9 cellular contexts compared by ENCODE assay signal in the genomic region with DNA sequence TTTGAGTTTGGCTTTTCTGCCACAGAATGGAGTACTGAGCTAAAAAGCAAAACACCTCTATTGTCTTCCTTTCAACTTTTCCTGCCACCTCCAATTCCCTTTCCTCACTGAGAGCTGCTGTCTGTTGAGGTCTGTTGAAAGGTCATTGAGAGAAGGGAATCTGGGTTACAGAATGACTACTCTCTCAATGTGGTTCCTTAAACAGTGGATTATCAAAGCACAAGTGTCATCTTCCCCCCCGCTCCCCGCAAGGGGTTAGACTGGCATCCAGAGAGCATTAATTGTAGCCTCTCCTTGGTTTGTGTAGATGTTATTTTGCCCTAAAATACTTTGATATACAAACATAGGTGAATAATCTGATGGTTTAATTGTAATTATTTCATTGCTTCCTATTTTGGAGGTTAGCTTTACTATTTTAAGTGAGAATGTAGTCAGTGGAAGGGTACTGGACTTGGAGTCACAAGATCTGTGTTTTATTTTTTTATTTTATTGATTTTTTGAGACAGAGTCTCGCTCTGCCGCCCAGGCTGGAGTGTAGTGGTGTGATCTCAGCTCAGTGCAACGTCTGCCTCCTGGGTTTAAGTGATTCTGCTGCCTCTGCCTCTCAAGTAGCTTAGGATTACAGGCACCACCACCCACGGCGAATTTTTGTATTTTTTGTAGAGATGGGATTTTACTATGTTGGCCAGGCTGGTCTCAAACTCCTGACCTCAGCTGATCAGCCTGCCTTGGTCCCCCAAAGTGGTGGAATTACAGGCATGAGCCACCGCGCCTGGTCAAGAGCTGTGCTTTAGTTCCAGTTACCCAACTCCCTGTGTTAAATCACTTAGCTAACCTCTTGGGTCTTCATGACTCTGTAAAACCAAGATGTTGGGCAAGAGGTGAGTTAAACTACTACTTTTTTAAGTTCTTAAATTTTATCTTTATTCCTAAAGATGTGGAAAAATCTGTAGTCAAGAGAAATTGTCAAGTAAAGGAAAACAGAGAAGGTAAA. TPM values are rescaled to one million over a fixed set of nuclear protein-coding genes. Genes with fewer than 3 reads are reported as not detected.
DNase-seq lines count a peak whose midpoint lies in the region; ATAC-seq and TF ChIP-seq lines count a peak whose summit lies in the region.
"Had no signal": no experiment of that assay in that cellular context is flagged by ENCODE, and none has a peak within 500 bp of the region (broad histone marks: within the 10 kb centered on the region; RNA-seq: fewer than 3 reads in every experiment).

No MANE protein-coding gene starts in this region.

- H3K36me3 Mint-ChIP-seq in activated T-cell treated with anti-CD3 and anti-CD28 coated beads, Interleukin-2, amount 50 U/mL, for 72 hours (ENCODE audit: insufficient read depth in 2 of 2): peaks cover 0 to 7% of the 10 kb centered on the region in 2 donors
- peaks cover 4% of the 10 kb centered on the region for H3K36me3 Mint-ChIP-seq in T-cell

- peak overlapping the region; percentile 0 to 60 for H3K4me3 Mint-ChIP-seq in activated T-cell treated with anti-CD3 and anti-CD28 coated beads, Interleukin-2, amount 50 U/mL, for 72 hours
- H3K4me3 Mint-ChIP-seq in T-cell: peak overlapping the region; percentile 25 to 95 (median 29)

- ATAC-seq in activated T-cell treated with anti-CD3 and anti-CD28 coated beads, Interleukin-2, amount 50 U/mL, for 72 hours (replicated peaks in 1 of 2): no peak
- ATAC-seq in T-cell (replicated peaks in 1 of 4) (peak in 1 of 4 experiments; percentile 26), GM19452 (IDR thresholded peaks at IDR 0.05; ENCODE audit: unreplicated experiment) (no peak)

- no peak for TF ChIP-seq EP300 in stomach (IDR thresholded peaks at IDR 0.05)

- H3K27ac ChIP-seq in iPS-18a (ENCODE audit: low read length) (no peak overlapping the region), smooth muscle cell (ENCODE audit: low read depth) (peak overlapping the region; percentile 20), stomach (no peak overlapping the region)

- H3K4me1 Mint-ChIP-seq in activated T-cell treated with anti-CD3 and anti-CD28 coated beads, Interleukin-2, amount 50 U/mL, for 72 hours (ENCODE audit: low read depth): peaks cover 82% of the 10 kb centered on the region
- H3K4me1 Mint-ChIP-seq in T-cell: peaks cover 83 to 91% (median 85%) of the 10 kb centered on the region in 3 donors

- H3K27ac Mint-ChIP-seq in activated T-cell treated with anti-CD3 and anti-CD28 coated beads, Interleukin-2, amount 50 U/mL, for 72 hours: peak overlapping the region; percentile 85
- peak overlapping the region; percentile 62 to 66 for H3K27ac Mint-ChIP-seq in T-cell

- peaks cover 100% of the 10 kb centered on the region for H4K20me1 ChIP-seq in smooth muscle cell (ENCODE audit: low read depth)

- H3K27me3 ChIP-seq in iPS-18a (ENCODE audit: control insufficient read depth, insufficient read depth, low read length) (no peaks in the 10 kb centered on the region), smooth muscle cell (ENCODE audit: low read depth) (no peaks in the 10 kb centered on the region), stomach (no peaks in the 10 kb centered on the region)

- H3F3A ChIP-seq in smooth muscle cell (ENCODE audit: low read depth): no peaks in the 10 kb centered on the region

- H3K4me3 ChIP-seq in iPS-18a (ENCODE audit: low read length) (peak overlapping the region; percentile 19), smooth muscle cell (no peak overlapping the region), stomach (no peak overlapping the region)

- POLR2A ChIA-PET in T-cell (lab: Charles Lee): interaction anchor here in 1 of 2 donors (0.6 kb wide), 1 partner anchor 17 kb away, joined by 4 read pairs; no protein-coding TSS in a partner anchor

- 65% methylated on average over 9 of the region's 9 CpGs for WGBS in smooth muscle cell (ENCODE audit: low lambda C conversion rate)
- 55 to 78% (median 75%) methylated on average over 8 to 9 of the region's 9 CpGs for WGBS in stomach, 5 donors

- H3K9me3 Mint-ChIP-seq in activated T-cell treated with anti-CD3 and anti-CD28 coated beads, Interleukin-2, amount 50 U/mL, for 72 hours: no peaks in the 10 kb centered on the region
- H3K9me3 Mint-ChIP-seq in T-cell: no peaks in the 10 kb centered on the region

- H3K9ac ChIP-seq in iPS-18a (ENCODE audit: low read length) (no peak overlapping the region), smooth muscle cell (ENCODE audit: low read depth) (no peak overlapping the region)

- intact Hi-C loops in stomach (cut with DNase I; ENCODE audit: low total_unique reads): no loop called here

- H3K36me3 ChIP-seq in iPS-18a (ENCODE audit: control insufficient read depth, low read depth, low read length): peaks cover 6% of the 10 kb centered on the region
- H3K36me3 ChIP-seq in smooth muscle cell (ENCODE audit: low read depth): no peaks in the 10 kb centered on the region
- H3K36me3 ChIP-seq in stomach: peaks cover 0 to 3% (median 0%) of the 10 kb centered on the region in 4 donors

- TF ChIP-seq CTCF in smooth muscle cell (IDR thresholded peaks at IDR 0.05; ENCODE audit: borderline replicate concordance, insufficient read depth, poor library complexity, severe bottlenecking) (no peak), stomach (IDR thresholded peaks at IDR 0.05) (no peak)

- CTCF ChIA-PET in T-cell (lab: Charles Lee): interaction anchor here (0.6 to 1.4 kb wide), 3 partner anchors 7 to 19 kb away, joined by 4 to 8 read pairs (median 8); no protein-coding TSS in a partner anchor

- H3K9me3 ChIP-seq in iPS-18a (ENCODE audit: control insufficient read depth, low read depth, low read length) (no peaks in the 10 kb centered on the region), smooth muscle cell (replicated peaks; ENCODE audit: low read depth) (no peaks in the 10 kb centered on the region), stomach (no peaks in the 10 kb centered on the region)

- no peak overlapping the region for H2AFZ ChIP-seq in smooth muscle cell (ENCODE audit: low read depth)

- no peaks in the 10 kb centered on the region for H3K27me3 Mint-ChIP-seq in activated T-cell treated with anti-CD3 and anti-CD28 coated beads, Interleukin-2, amount 50 U/mL, for 72 hours (ENCODE audit: low read depth)
- no peaks in the 10 kb centered on the region for H3K27me3 Mint-ChIP-seq in T-cell

- no peak for DNase-seq in activated T-cell treated with anti-CD3 and anti-CD28 coated beads, Interleukin-2, amount 50 U/mL, for 72 hours
- no peak for DNase-seq in activated T-cell treated with anti-CD3 and anti-CD28 coated beads, Interleukin-2, amount 50 U/mL, for 48 hours
- peak in 1 of 34 experiments; percentile 15 for DNase-seq in T-cell
- DNase-seq in smooth muscle cell (lab: John Stamatoyannopoulos, UW; ENCODE audit: unreplicated experiment): no peak
- DNase-seq in stomach: no peak
- no peak for DNase-seq in DMS79 treated with DMSO at 0.1 percent for 48 hours (lab: John Stamatoyannopoulos, UW)
- DNase-seq: MM.1S had no signal

- H3K4me1 ChIP-seq in iPS-18a (ENCODE audit: control insufficient read depth, low read depth, low read length): peaks cover 13% of the 10 kb centered on the region
- peaks cover 23% of the 10 kb centered on the region for H3K4me1 ChIP-seq in smooth muscle cell (ENCODE audit: low read depth)
- H3K4me1 ChIP-seq in stomach: peaks cover 0 to 77% (median 52%) of the 10 kb centered on the region in 4 donors

- H3K4me2 ChIP-seq in smooth muscle cell: peak overlapping the region; percentile 1

- no peak for TF ChIP-seq POLR2A in stomach (IDR thresholded peaks at IDR 0.05)

- peaks cover 100% of the 10 kb centered on the region for H3K79me2 ChIP-seq in smooth muscle cell (ENCODE audit: low read depth)

RNA-seq across cellular contexts. Expression of a gene that starts 11.0 kb away (rescaled TPM):
- total RNA-seq in activated T-cell treated with anti-CD3 and anti-CD28 coated beads, Interleukin-2, amount 50 U/mL, for 72 hours: 10 to 100 TPM; 70.1 to 95.1 TPM
- 10 to 100 TPM; 51.7 to 84.2 (median 62.7) TPM for total RNA-seq in T-cell
- total RNA-seq in smooth muscle cell: 98.0 and 108 TPM in 2 replicates
- 26.0 and 26.4 TPM in 2 replicates for polyA plus RNA-seq in smooth muscle cell
- 100 to 1,000 TPM in 3 of 5 donors, 10 to 100 TPM in 2; 49.6 to 252 (median 182) TPM for total RNA-seq in stomach
- 10 to 100 TPM in 1 of 3 donors, 1 to 10 TPM in 2; 6.5 to 10.0 (median 8.1) TPM for polyA plus RNA-seq in stomach
